In the genomic region with DNA sequence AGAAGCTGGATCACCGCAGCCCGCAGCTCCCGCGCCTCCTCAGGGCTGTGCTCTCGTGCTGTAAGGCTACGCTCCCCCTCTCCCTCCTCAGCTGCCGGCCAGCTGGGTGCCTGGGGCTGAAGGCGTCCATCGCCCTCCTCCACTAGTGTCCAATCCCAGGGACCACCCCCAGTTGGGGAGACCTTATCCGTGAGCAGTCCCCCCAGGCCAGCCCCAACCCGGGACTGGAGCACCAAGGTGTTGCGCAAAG, we compare ENCODE assay signal across 8 cellular contexts. TPM values are rescaled to one million over a fixed set of nuclear protein-coding genes. Genes with fewer than 3 reads are reported as not detected.
DNase-seq lines count a peak whose midpoint lies in the region; TF ChIP-seq lines count a peak whose summit lies in the region.

No MANE protein-coding gene starts in this region.

- DNase-seq in T-helper 1 cell (no peak), kidney epithelial cell (ENCODE audit: low read depth) (no peak), testis (no peak), SJCRH30 (no peak), GDM1 (lab: John Stamatoyannopoulos, UW) (no peak)
- DNase-seq in activated naive CD8-positive, alpha-beta T cell treated with anti-CD3 and anti-CD28 coated beads for 36 hours: no peak
- DNase-seq in activated CD8-positive, alpha-beta memory T cell treated with anti-CD3 and anti-CD28 coated beads, Interleukin-2, amount 50 U/mL, for 4 hours: no peak

- peaks cover 7% of the 10 kb centered on the region for H3K4me1 Mint-ChIP-seq in T-helper 1 cell treated with Interleukin-12 subunit alpha and Interleukin-12 subunit beta and Interleukin-4 antibody, amounts not matched to agents 30 μg/mL and 1 μg/mL, for 36 hours (ENCODE audit: low read depth)
- peaks cover 25% of the 10 kb centered on the region for H3K4me1 Mint-ChIP-seq in activated naive CD8-positive, alpha-beta T cell treated with anti-CD3 and anti-CD28 coated beads for 36 hours

- H3K36me3 Mint-ChIP-seq in T-helper 1 cell treated with Interleukin-12 subunit alpha and Interleukin-12 subunit beta and Interleukin-4 antibody, amounts not matched to agents 30 μg/mL and 1 μg/mL, for 36 hours (ENCODE audit: low read depth): peaks cover 1% of the 10 kb centered on the region
- peaks cover 7% of the 10 kb centered on the region for H3K36me3 Mint-ChIP-seq in activated naive CD8-positive, alpha-beta T cell treated with anti-CD3 and anti-CD28 coated beads for 36 hours

- H3K27me3 ChIP-seq in kidney epithelial cell (ENCODE audit: control insufficient read depth, insufficient read depth, low read length) (no peaks in the 10 kb centered on the region), testis (no peaks in the 10 kb centered on the region), SJCRH30 (0 out of 2 replicates have a peak, but pooled peaks cover 4% of the 10 kb centered on the region)

- intact Hi-C loops in testis (cut with DNase I; ENCODE audit: low total_unique reads): no loop called here

- H3K27me3 Mint-ChIP-seq in T-helper 1 cell treated with Interleukin-12 subunit alpha and Interleukin-12 subunit beta and Interleukin-4 antibody, amounts not matched to agents 30 μg/mL and 1 μg/mL, for 36 hours (ENCODE audit: low read depth): peaks cover 16% of the 10 kb centered on the region
- H3K27me3 Mint-ChIP-seq in activated naive CD8-positive, alpha-beta T cell treated with anti-CD3 and anti-CD28 coated beads for 36 hours: peaks cover 14% of the 10 kb centered on the region

- H3K27ac Mint-ChIP-seq in T-helper 1 cell treated with Interleukin-12 subunit alpha and Interleukin-12 subunit beta and Interleukin-4 antibody, amounts not matched to agents 30 μg/mL and 1 μg/mL, for 36 hours: no peak overlapping the region
- peak overlapping the region; percentile 89 for H3K27ac Mint-ChIP-seq in activated naive CD8-positive, alpha-beta T cell treated with anti-CD3 and anti-CD28 coated beads for 36 hours

- WGBS in testis, 2 donors: 87 to 91% methylated on average over 6 to 12 of the region's 12 CpGs

- H3K4me1 ChIP-seq in testis (peaks cover 4% of the 10 kb centered on the region), SJCRH30 (no peaks in the 10 kb centered on the region)

- peak overlapping the region; percentile 90 for H3K4me3 ChIP-seq in kidney epithelial cell (ENCODE audit: low read depth, low read length)
- peak overlapping the region; percentile 76 to 85 for H3K4me3 ChIP-seq in testis
- H3K4me3 ChIP-seq in SJCRH30: no peak overlapping the region

- TF ChIP-seq CTCF in kidney epithelial cell (IDR thresholded peaks at IDR 0.05; ENCODE audit: insufficient read depth, low read length, poor library complexity, severe bottlenecking): no peak
- no peak for TF ChIP-seq CTCF in testis (IDR thresholded peaks at IDR 0.05)

- peak overlapping the region; percentile 86 for H3K4me3 Mint-ChIP-seq in T-helper 1 cell treated with Interleukin-12 subunit alpha and Interleukin-12 subunit beta and Interleukin-4 antibody, amounts not matched to agents 30 μg/mL and 1 μg/mL, for 36 hours
- peak overlapping the region; percentile 83 for H3K4me3 Mint-ChIP-seq in activated naive CD8-positive, alpha-beta T cell treated with anti-CD3 and anti-CD28 coated beads for 36 hours

- H3K9me3 Mint-ChIP-seq in T-helper 1 cell treated with Interleukin-12 subunit alpha and Interleukin-12 subunit beta and Interleukin-4 antibody, amounts not matched to agents 30 μg/mL and 1 μg/mL, for 36 hours: no peaks in the 10 kb centered on the region
- no peaks in the 10 kb centered on the region for H3K9me3 Mint-ChIP-seq in activated naive CD8-positive, alpha-beta T cell treated with anti-CD3 and anti-CD28 coated beads for 36 hours

- H3K27ac ChIP-seq in testis: peak overlapping the region in 1 of 2 donors; percentile 51
- no peak overlapping the region for H3K27ac ChIP-seq in SJCRH30

- no peak for TF ChIP-seq POLR2A in testis (IDR thresholded peaks at IDR 0.05)

- no peaks in the 10 kb centered on the region for H3K36me3 ChIP-seq in kidney epithelial cell (ENCODE audit: control insufficient read depth, insufficient read depth, low read length)
- H3K36me3 ChIP-seq in testis (ENCODE audit: low read depth, missing control alignments): no peaks in the 10 kb centered on the region
- H3K36me3 ChIP-seq in SJCRH30: no peaks in the 10 kb centered on the region

- H3K9me3 ChIP-seq in testis (no peaks in the 10 kb centered on the region), SJCRH30 (replicated peaks) (no peaks in the 10 kb centered on the region)

RNA-seq across cellular contexts. Expression of a gene that starts 1.2 kb away (rescaled TPM):
- total RNA-seq in activated naive CD8-positive, alpha-beta T cell treated with anti-CD3 and anti-CD28 coated beads for 36 hours: 10 to 100 TPM; 20.4 to 20.6 TPM
- total RNA-seq in kidney epithelial cell (21.5 and 21.7 TPM in 2 replicates), testis (10 to 100 TPM; 13.5 to 14.8 TPM)
- 4.5 TPM for polyA plus RNA-seq in testis (ENCODE audit: insufficient read depth, low read depth, low replicate concordance)
- 1.8 and 2.0 TPM in 2 replicates for total RNA-seq in SJCRH30 (2014; rRNA removed; shearing (Covaris generic))

RNA-seq across cellular contexts. Expression of a gene that starts 7.3 kb away (rescaled TPM):
- under 1 TPM; 0.42 to 0.45 TPM for total RNA-seq in activated naive CD8-positive, alpha-beta T cell treated with anti-CD3 and anti-CD28 coated beads for 36 hours
- total RNA-seq in kidney epithelial cell: 15.8 and 17.8 TPM in 2 replicates
- 10 to 100 TPM; 27.6 to 33.9 TPM for total RNA-seq in testis
- polyA plus RNA-seq in testis (ENCODE audit: insufficient read depth, low read depth, low replicate concordance): 72.4 TPM
- not detected in 2 replicates for total RNA-seq in SJCRH30 (2014; rRNA removed; shearing (Covaris generic))

RNA-seq across cellular contexts. Expression of a gene that starts 54.2 kb away (rescaled TPM):
- total RNA-seq in activated naive CD8-positive, alpha-beta T cell treated with anti-CD3 and anti-CD28 coated beads for 36 hours: 1 to 10 TPM; 2.4 to 3.3 TPM
- 1.4 and 1.9 TPM in 2 replicates for total RNA-seq in kidney epithelial cell
- total RNA-seq in testis: 1 to 10 TPM; 3.2 to 4.0 TPM
- polyA plus RNA-seq in testis (ENCODE audit: insufficient read depth, low read depth, low replicate concordance): 4.9 TPM
- 0.04 TPM in 1 of 2 replicates, not detected in the other for total RNA-seq in SJCRH30 (2014; rRNA removed; shearing (Covaris generic))

RNA-seq across cellular contexts. Expression of a gene that starts 59.0 kb away (rescaled TPM):
- 100 to 1,000 TPM; 104 to 108 TPM for total RNA-seq in activated naive CD8-positive, alpha-beta T cell treated with anti-CD3 and anti-CD28 coated beads for 36 hours
- total RNA-seq in kidney epithelial cell (43.1 and 50.1 TPM in 2 replicates), testis (10 to 100 TPM; 70.9 to 71.1 TPM)
- 29.1 TPM for polyA plus RNA-seq in testis (ENCODE audit: insufficient read depth, low read depth, low replicate concordance)
- 49.3 and 50.9 TPM in 2 replicates for total RNA-seq in SJCRH30 (2014; rRNA removed; shearing (Covaris generic))

Comparison
In these comparisons a context has a peak if more than half of its experiments do, and no peak if none do; other contexts are left out.
1. RNA of a gene that starts 7.3 kb away (total RNA-seq): 27.6 to 33.9 TPM in testis and 15.8 to 17.8 TPM in kidney epithelial cell; 0.42 to 0.45 TPM in activated naive CD8-positive, alpha-beta T cell treated with anti-CD3 and anti-CD28 coated beads for 36 hours and not detected in SJCRH30; every median in the first group is over 10 times any median in the second.